ENCODE assay signal across 16 cellular contexts in the genomic region with DNA sequence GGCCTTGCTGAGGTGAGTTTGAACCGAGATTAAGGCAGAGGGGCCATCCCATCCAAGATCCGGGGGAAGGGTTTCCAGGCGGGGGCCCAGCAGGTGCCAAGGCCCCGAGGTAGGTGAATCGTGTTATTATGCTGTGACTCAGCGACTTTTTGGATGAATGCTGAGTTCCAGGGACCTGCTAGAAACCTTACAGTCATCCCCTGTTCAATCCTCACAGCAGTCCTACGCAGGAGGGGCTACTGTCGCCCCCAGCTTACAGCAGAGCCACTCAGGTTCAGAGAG. TPM values are rescaled to one million over a fixed set of nuclear protein-coding genes. Genes with fewer than 3 reads are reported as not detected.
DNase-seq lines count a peak whose midpoint lies in the region; ATAC-seq, FAIRE-seq and TF ChIP-seq lines count a peak whose summit lies in the region.
"Had no signal": no experiment of that assay in that cellular context is flagged by ENCODE, and none has a peak within 500 bp of the region (broad histone marks: within the 10 kb centered on the region; RNA-seq: fewer than 3 reads in every experiment).

No MANE protein-coding gene starts in this region.

- no peak overlapping the region for H3K56ac ChIP-seq in IMR-90 (ENCODE audit: extremely low read depth, insufficient read depth, low read length)

- no peak for DNase-seq in Calu3
- DNase-seq in IMR-90, result no peak
- no peak for DNase-seq in astrocyte (ENCODE audit: low read depth)
- no peak for DNase-seq in heart right ventricle
- no peak for DNase-seq in Right ventricle myocardium superior
- no peak for DNase-seq in spleen
- DNase-seq: DND-41, NCI-H510A, NCI-H748 treated with DMSO at 0.1 percent for 48 hours had no signal

- no CpG with 5 or more reads among the region's 8 CpGs for WGBS in IMR-90 (ENCODE audit: extremely low coverage in 2 of 2, insufficient read length in 1 of 2), 2 experiments
- WGBS in heart right ventricle, 2 donors, result 74 to 82% methylated on average over 8 of the region's 8 CpGs
- 60 to 83% (median 73%) methylated on average over 4 to 8 of the region's 8 CpGs for WGBS in spleen, 5 donors

- H3K23ac ChIP-seq in IMR-90 (ENCODE audit: low read depth, low read length), result no peak overlapping the region

- no peak for FAIRE-seq in astrocyte (lab: Jason Lieb, UNC)

- H3K36me3 ChIP-seq in IMR-90 (ENCODE audit: control insufficient read depth, insufficient read depth, low read length) (no peaks in the 10 kb centered on the region), astrocyte (ENCODE audit: insufficient read depth, low read length) (no peaks in the 10 kb centered on the region), mucosa of stomach (ENCODE audit: control insufficient read depth, insufficient read depth, low read length) (no peaks in the 10 kb centered on the region), heart right ventricle (no peaks in the 10 kb centered on the region), spleen (no peaks in the 10 kb centered on the region)
- H3K36me3 ChIP-seq: HAP-1, SJCRH30 had no signal

- H3K27me3 Mint-ChIP-seq in Calu3 (ENCODE audit: unreplicated experiment) (peaks cover 27% of the 10 kb centered on the region), astrocyte (ENCODE audit: low read depth, unreplicated experiment) (peaks cover 72% of the 10 kb centered on the region)

- H3K4me3 ChIP-seq in IMR-90 (ENCODE audit: insufficient read depth, low read depth, low read length) (no peak overlapping the region), astrocyte (ENCODE audit: insufficient read depth, low read depth, low read length) (no peak overlapping the region), mucosa of stomach (ENCODE audit: low read length) (no peak overlapping the region), heart right ventricle (peak overlapping the region in 1 of 10 donors; percentile 8), spleen (no peak overlapping the region)
- H3K4me3 ChIP-seq: SJCRH30 had no signal

- H4K8ac ChIP-seq in IMR-90 (ENCODE audit: low read depth in 2 of 2, low read length in 2 of 2), result no peak overlapping the region

- H2AK5ac ChIP-seq in IMR-90 (ENCODE audit: low read depth, low read length), result no peak overlapping the region

- no peaks in the 10 kb centered on the region for H3K9me3 ChIP-seq in IMR-90 (ENCODE audit: control insufficient read depth, insufficient read depth, low read length)
- H3K9me3 ChIP-seq in astrocyte (ENCODE audit: insufficient read depth, low read depth, low read length), result no peaks in the 10 kb centered on the region
- no peaks in the 10 kb centered on the region for H3K9me3 ChIP-seq in mucosa of stomach (ENCODE audit: control insufficient read depth, low read length)
- H3K9me3 ChIP-seq in heart right ventricle, result no peaks in the 10 kb centered on the region
- H3K9me3 ChIP-seq in spleen, result no peaks in the 10 kb centered on the region
- H3K9me3 ChIP-seq: HAP-1, SJCRH30 had no signal

- H2BK5ac ChIP-seq in IMR-90 (ENCODE audit: low read depth, low read length, poor library complexity, severe bottlenecking), result no peak overlapping the region

- no peak overlapping the region for H2BK15ac ChIP-seq in IMR-90 (ENCODE audit: low read depth, low read length)

- H4K91ac ChIP-seq in IMR-90 (ENCODE audit: insufficient read depth, low read depth, low read length), result no peak overlapping the region

- H3K4me3 Mint-ChIP-seq in Calu3 (ENCODE audit: low read depth, unreplicated experiment) (peak overlapping the region; percentile 18), astrocyte (ENCODE audit: unreplicated experiment) (no peak overlapping the region)
- H3K4me3 Mint-ChIP-seq: T-helper 1 cell treated with Interleukin-12 subunit alpha and Interleukin-12 subunit beta and Interleukin-4 antibody, amounts not matched to agents 30 μg/mL and 1 μg/mL, for 36 hours had no signal

- H3K27ac Mint-ChIP-seq in Calu3 (ENCODE audit: unreplicated experiment) (no peak overlapping the region), astrocyte (ENCODE audit: unreplicated experiment) (no peak overlapping the region)
- H3K27ac Mint-ChIP-seq: CD14-positive monocyte; T-helper 1 cell treated with Interleukin-12 subunit alpha and Interleukin-12 subunit beta and Interleukin-4 antibody, amounts not matched to agents 30 μg/mL and 1 μg/mL, for 36 hours had no signal

- no peak overlapping the region for H3K4ac ChIP-seq in IMR-90 (ENCODE audit: low read depth, low read length)

- H4K5ac ChIP-seq in IMR-90 (ENCODE audit: low read depth, low read length), result no peak overlapping the region

- H3K4me1 ChIP-seq in IMR-90 (ENCODE audit: control insufficient read depth, insufficient read depth, low read length) (no peaks in the 10 kb centered on the region; the same call in 1 of the 2 replicates), astrocyte (ENCODE audit: insufficient read depth, low read length) (no peaks in the 10 kb centered on the region), mucosa of stomach (ENCODE audit: control insufficient read depth, insufficient read depth, low read length) (peaks cover 4% of the 10 kb centered on the region), heart right ventricle (peaks cover 0 to 16% (median 7%) of the 10 kb centered on the region in 9 donors), spleen (peaks cover 0 to 13% (median 10%) of the 10 kb centered on the region in 6 donors)
- H3K4me1 ChIP-seq: SJCRH30 had no signal

- H3K4me2 ChIP-seq in IMR-90 (ENCODE audit: low read depth, low read length), result no peak overlapping the region
- H3K4me2 ChIP-seq in astrocyte (ENCODE audit: low read length), result peak overlapping the region; percentile 82

- H3K14ac ChIP-seq in IMR-90 (replicated peaks; ENCODE audit: low read depth, low read length), result no peak overlapping the region

- H2BK20ac ChIP-seq in IMR-90 (ENCODE audit: low read depth, low read length), result no peak overlapping the region

- dilution Hi-C loops in IMR-90 (cut with HindIII; ENCODE audit: low sequenced_read_pairs, unreplicated experiment), result no loop called here

- H3K36me3 Mint-ChIP-seq in Calu3 (ENCODE audit: insufficient read depth, unreplicated experiment) (peaks cover 6% of the 10 kb centered on the region), astrocyte (ENCODE audit: low read depth, unreplicated experiment) (no peaks in the 10 kb centered on the region)
- H3K36me3 Mint-ChIP-seq: CD14-positive monocyte had no signal

- no peaks in the 10 kb centered on the region for H3K9me3 Mint-ChIP-seq in Calu3 (ENCODE audit: low read depth, unreplicated experiment)
- H3K9me3 Mint-ChIP-seq in astrocyte (ENCODE audit: unreplicated experiment), result no peaks in the 10 kb centered on the region
- H3K9me3 Mint-ChIP-seq: CD14-positive monocyte; T-helper 1 cell treated with Interleukin-12 subunit alpha and Interleukin-12 subunit beta and Interleukin-4 antibody, amounts not matched to agents 30 μg/mL and 1 μg/mL, for 36 hours had no signal

- H3K27me3 ChIP-seq in IMR-90 (ENCODE audit: control insufficient read depth, insufficient read depth, low read length) (peaks cover 17% of the 10 kb centered on the region), astrocyte (ENCODE audit: insufficient read depth, low read length) (peaks cover 26% of the 10 kb centered on the region), mucosa of stomach (ENCODE audit: control insufficient read depth, insufficient read depth, low read length) (peaks cover 37% of the 10 kb centered on the region), heart right ventricle (peaks cover 0 to 26% (median 13%) of the 10 kb centered on the region in 7 donors), spleen (replicated peaks in 1 of 7) (peaks cover 0 to 54% (median 0%) of the 10 kb centered on the region in 7 donors)

- BruUV-seq in Calu3 (replicated peaks; lab: Mats Ljungman, UMichigan) (no TSS peak), IMR-90 (replicated peaks; lab: Mats Ljungman, UMichigan) (no TSS peak)

- no peaks in the 10 kb centered on the region for H3K79me1 ChIP-seq in IMR-90 (ENCODE audit: low read depth in 1 of 2, low read length in 2 of 2)

- TF ChIP-seq POLR2A in IMR-90 (IDR thresholded peaks at IDR 0.05; ENCODE audit: low read depth, low read length) (no peak), spleen (IDR thresholded peaks at IDR 0.05) (no peak)

- TF ChIP-seq RAD21 in IMR-90 (IDR thresholded peaks at IDR 0.05; ENCODE audit: low read length), result no peak

- intact Hi-C loops in Calu3 (cut with micrococcal nuclease; ENCODE audit: unreplicated experiment) (loop anchor here (1.0 kb wide), 2 partner anchors 72 to 156 kb away; no protein-coding TSS in a partner anchor), IMR-90 (cut with micrococcal nuclease) (loop anchor here (1.0 to 5.0 kb wide), 5 partner anchors 72 to 330 kb away; no protein-coding TSS in a partner anchor), heart right ventricle (cut with DNase I) (loop anchor here (1.0 to 10.0 kb wide), 12 partner anchors 52 to 331 kb away; no protein-coding TSS in a partner anchor), Right ventricle myocardium superior (cut with DNase I) (loop anchor here (5.0 kb wide), 2 partner anchors 72 to 182 kb away; no protein-coding TSS in a partner anchor), spleen (cut with DNase I; ENCODE audit: low total_unique reads) (loop anchor here (5.0 to 10.0 kb wide), 3 partner anchors 72 to 182 kb away; no protein-coding TSS in a partner anchor)

- H3K18ac ChIP-seq in IMR-90 (ENCODE audit: low read depth, low read length), result no peak overlapping the region

- H3K4me1 Mint-ChIP-seq in Calu3 (ENCODE audit: low read depth, unreplicated experiment), result peaks cover 15% of the 10 kb centered on the region
- no peaks in the 10 kb centered on the region for H3K4me1 Mint-ChIP-seq in astrocyte (ENCODE audit: low read depth, unreplicated experiment)
- H3K4me1 Mint-ChIP-seq: CD14-positive monocyte had no signal

- H2AFZ ChIP-seq in IMR-90 (replicated peaks; ENCODE audit: low read length, poor library complexity) (no peak overlapping the region), astrocyte (ENCODE audit: low read depth, low read length) (no peak overlapping the region)

- peak overlapping the region; percentile 85 for H2AK9ac ChIP-seq in IMR-90 (replicated peaks; ENCODE audit: low read depth, low read length, poor library complexity)

- no peaks in the 10 kb centered on the region for H3K9me1 ChIP-seq in IMR-90 (ENCODE audit: insufficient read depth, low read length)

- TF ChIP-seq CTCF in Calu3 (IDR thresholded peaks at IDR 0.05; ENCODE audit: unreplicated experiment) (no peak), IMR-90 (conservative IDR thresholded peaks at IDR 0.05; ENCODE audit: low read depth, low read length) (no peak), astrocyte (IDR thresholded peaks at IDR 0.05; ENCODE audit: insufficient read depth, low read depth, low read length) (no peak), heart right ventricle (IDR thresholded peaks at IDR 0.05) (no peak), spleen (IDR thresholded peaks at IDR 0.05 in 8 of 11, conservative IDR thresholded peaks at IDR 0.05 in 3 of 11) (no peak)

- H3K27ac ChIP-seq in IMR-90 (ENCODE audit: insufficient read depth, low read length), result no peak overlapping the region
- H3K27ac ChIP-seq in astrocyte (ENCODE audit: low read depth, low read length), result no peak overlapping the region
- H3K27ac ChIP-seq in heart right ventricle, result no peak overlapping the region
- no peak overlapping the region for H3K27ac ChIP-seq in spleen
- H3K27ac ChIP-seq: SJCRH30 had no signal

- ATAC-seq in IMR-90 (ENCODE audit: low read depth), result no peak
- no peak for ATAC-seq in heart right ventricle
- no peak for ATAC-seq in Right ventricle myocardium superior (ENCODE audit: poor library complexity)
- ATAC-seq in GM18861 (IDR thresholded peaks at IDR 0.05; ENCODE audit: unreplicated experiment), result no peak

- in situ Hi-C loops in IMR-90 (cut with MboI; ENCODE audit: low sequenced_read_pairs), result no loop called here

- no peak overlapping the region for H2BK120ac ChIP-seq in IMR-90 (ENCODE audit: low read depth, low read length)

- H3K9ac ChIP-seq in IMR-90 (ENCODE audit: low read depth, low read length), result no peak overlapping the region
- H3K9ac ChIP-seq in astrocyte (ENCODE audit: low read length), result no peak overlapping the region
- peak overlapping the region; percentile 43 for H3K9ac ChIP-seq in mucosa of stomach (ENCODE audit: low read length)

- no peaks in the 10 kb centered on the region for H3K79me2 ChIP-seq in astrocyte (ENCODE audit: insufficient read depth, low read length)

- no peaks in the 10 kb centered on the region; the same call in 1 of the 2 replicates for H4K20me1 ChIP-seq in IMR-90 (ENCODE audit: insufficient read depth, low read length)
- H4K20me1 ChIP-seq in astrocyte (ENCODE audit: insufficient read depth, low read length), result no peaks in the 10 kb centered on the region

- POLR2A ChIA-PET in IMR-90 (lab: Charles Lee; ENCODE audit: unreplicated experiment), result no interaction called here

- CTCF ChIA-PET in Calu3 (lab: Charles Lee) (interaction anchor here (0.5 to 2.8 kb wide), 9 partner anchors 9 to 200 kb away, joined by 3 to 14 read pairs (median 4); no protein-coding TSS in a partner anchor), IMR-90 (lab: Yijun Ruan, JAX) (interaction anchor here (0.6 to 2.4 kb wide), 8 partner anchors 9 to 184 kb away, joined by 3 to 10 read pairs (median 4); no protein-coding TSS in a partner anchor)

RNA-seq across cellular contexts. Expression of a gene that starts 40.9 kb away (rescaled TPM):
- total RNA-seq in Calu3 (2022), result not detected in 2 replicates
- total RNA-seq in IMR-90 (2012; rRNA removed), result not detected in 2 replicates
- not detected in 2 replicates for polyA plus RNA-seq in IMR-90 (2012; rRNA removed)
- polyA plus RNA-seq in IMR-90 (2012; cell fraction: cytosol; rRNA removed), result not detected in 2 replicates
- not detected in 2 replicates for polyA plus RNA-seq in IMR-90 (2012; cell fraction: nucleus; rRNA removed; ENCODE audit: low replicate concordance)
- not detected in 2 replicates for total RNA-seq in astrocyte
- not detected for total RNA-seq in heart right ventricle
- not detected for polyA plus RNA-seq in heart right ventricle
- total RNA-seq in Right ventricle myocardium superior, result not detected
- not detected for total RNA-seq in spleen
- not detected for polyA plus RNA-seq in spleen
- total RNA-seq: G401, SJCRH30 had no signal
- polyA plus RNA-seq: CD14-positive monocyte had no signal
